Comparison of ENCODE assay signal across 28 cellular contexts in genomic region chr12:53152390-53152789, GRCh38. TPM values are rescaled to one million over a fixed set of nuclear protein-coding genes. Genes with fewer than 3 reads are reported as not detected.
"Had no signal": no experiment of that assay in that cellular context is flagged by ENCODE, and none has a peak within 500 bp of the region (broad histone marks: within the 10 kb centered on the region; RNA-seq: fewer than 3 reads in every experiment).

No MANE protein-coding gene starts in this region.

- H3K4me1 ChIP-seq: stomach, suprapubic skin, testis, thyroid gland, tibial nerve, transverse colon, upper lobe of left lung, upper lobe of right lung, uterus, vagina had no signal

- H3K27me3 ChIP-seq: stomach, suprapubic skin, testis, thyroid gland, tibial nerve, transverse colon, upper lobe of left lung, upper lobe of right lung, uterus, vagina had no signal

- H3K36me3 ChIP-seq: suprapubic skin, thoracic aorta, thyroid gland, transverse colon, upper lobe of left lung, upper lobe of right lung, uterus, vagina had no signal

- ATAC-seq: stimulated activated effector memory CD8-positive, alpha-beta T cell treated with anti-CD3 and anti-CD28 coated beads, Interleukin-12 subunit alpha, Interleukin-12 subunit beta, amount 100 ng/mL, for 72 hours; stimulated activated memory B cell treated with anti-CD40 and anti-IgM and Interleukin-4, amounts not matched to agents 10 μg/mL and 1 μg/mL and 100 μg/mL, for 72 hours; stimulated activated naive B cell treated with anti-CD40 and anti-IgM and Interleukin-4, amounts not matched to agents 10 μg/mL and 1 μg/mL and 100 μg/mL, for 72 hours; stimulated activated naive CD8-positive, alpha-beta T cell treated with anti-CD3 and anti-CD28 coated beads, Interleukin-15, amount 100 ng/mL, for 72 hours; stimulated activated naive CD8-positive, alpha-beta T cell treated with anti-CD3 and anti-CD28 coated beads, Interleukin-15, Interleukin-2, amounts not matched to agents 100 U/mL and 50 U/mL, for 24 hours; upper lobe of right lung had no signal

- H3K27ac ChIP-seq: stomach, suprapubic skin, testis, thyroid gland, tibial nerve, transverse colon, upper lobe of left lung, upper lobe of right lung, uterus, vagina had no signal

- H3K4me3 ChIP-seq: stomach, suprapubic skin, testis, thoracic aorta, thyroid gland, tibial nerve, transverse colon, upper lobe of left lung, upper lobe of right lung, uterus, vagina had no signal

- FAIRE-seq: urothelium cell line had no signal

- DNase-seq: stimulated activated CD4-positive, alpha-beta T cell treated with anti-CD3 and anti-CD28 coated beads, Interleukin-2, amount 100 ng/mL, for 48 hours; stimulated activated CD4-positive, alpha-beta T cell treated with anti-CD3 and anti-CD28 coated beads, Interleukin-4, amount 100 ng/mL, for 1 hour; stimulated activated CD4-positive, alpha-beta T cell treated with anti-CD3 and anti-CD28 coated beads, Interleukin-4, amount 100 ng/mL, for 24 hours; stimulated activated CD4-positive, alpha-beta T cell treated with anti-CD3 and anti-CD28 coated beads, Interleukin-4, amount 100 ng/mL, for 4 hours; stimulated activated CD8-positive, alpha-beta memory T cell treated with anti-CD3 and anti-CD28 coated beads, Interleukin-4, amount 100 ng/mL, for 48 hours; stimulated activated naive B cell treated with anti-CD40 and anti-IgM and Interleukin-4, amounts not matched to agents 10 μg/mL and 1 μg/mL and 100 μg/mL, for 72 hours; stimulated activated naive CD4-positive, alpha-beta T cell; stimulated activated naive CD4-positive, alpha-beta T cell treated with Interleukin-2 at 50 U/mL for 16 hours; stimulated activated naive CD8-positive, alpha-beta T cell treated with anti-CD3 and anti-CD28 coated beads, Interleukin-15, amount 100 ng/mL, for 72 hours; stimulated activated naive CD8-positive, alpha-beta T cell treated with anti-CD3 and anti-CD28 coated beads, Interleukin-15, Interleukin-2, amounts not matched to agents 100 U/mL and 50 U/mL, for 24 hours; stomach; substantia nigra; testis; thyroid gland; transverse colon; trophoblast cell; upper lobe of left lung; upper lobe of right lung; uterus had no signal

- H3K9me3 ChIP-seq: stomach, suprapubic skin, testis, thoracic aorta, thyroid gland, tibial nerve, transverse colon, upper lobe of left lung, upper lobe of right lung, uterus, vagina had no signal

RNA-seq across cellular contexts. Expression of gene SOAT2, which starts 49.1 kb away (rescaled TPM):
- total RNA-seq: suprapubic skin, temporal lobe, upper lobe of right lung, urinary bladder had no signal
